Comparison of ENCODE assay signal across 1 cellular context in genomic region chr4:38106301-38106700, GRCh38.
TF ChIP-seq lines count a peak whose summit lies in the region.

No MANE protein-coding gene starts in this region.

TF ChIP-seq in HEK293T, 16 proteins besides CTCF, POLR2A, EP300 and RAD21:
- TF ChIP-seq ZNF384 (IDR thresholded peaks at IDR 0.05) (no peak), SUZ12 (IDR thresholded peaks at IDR 0.05) (no peak), FOXA1 (IDR thresholded peaks at IDR 0.05) (no peak), NFRKB (IDR thresholded peaks at IDR 0.05) (no peak), SP1 (IDR thresholded peaks at IDR 0.05) (no peak), FOXM1 (IDR thresholded peaks at IDR 0.05; ENCODE audit: borderline replicate concordance) (no peak), TARDBP (IDR thresholded peaks at IDR 0.05) (no peak)
- TF ChIP-seq, protein P1, sequence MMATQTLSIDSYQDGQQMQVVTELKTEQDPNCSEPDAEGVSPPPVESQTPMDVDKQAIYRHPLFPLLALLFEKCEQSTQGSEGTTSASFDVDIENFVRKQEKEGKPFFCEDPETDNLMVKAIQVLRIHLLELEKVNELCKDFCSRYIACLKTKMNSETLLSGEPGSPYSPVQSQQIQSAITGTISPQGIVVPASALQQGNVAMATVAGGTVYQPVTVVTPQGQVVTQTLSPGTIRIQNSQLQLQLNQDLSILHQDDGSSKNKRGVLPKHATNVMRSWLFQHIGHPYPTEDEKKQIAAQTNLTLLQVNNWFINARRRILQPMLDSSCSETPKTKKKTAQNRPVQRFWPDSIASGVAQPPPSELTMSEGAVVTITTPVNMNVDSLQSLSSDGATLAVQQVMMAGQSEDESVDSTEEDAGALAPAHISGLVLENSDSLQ (IDR thresholded peaks at IDR 0.05) = no peak
TF ChIP-seq in HEK293T: peak in this region for 0.
